1 cellular context compared by ENCODE assay signal in the genomic region with DNA sequence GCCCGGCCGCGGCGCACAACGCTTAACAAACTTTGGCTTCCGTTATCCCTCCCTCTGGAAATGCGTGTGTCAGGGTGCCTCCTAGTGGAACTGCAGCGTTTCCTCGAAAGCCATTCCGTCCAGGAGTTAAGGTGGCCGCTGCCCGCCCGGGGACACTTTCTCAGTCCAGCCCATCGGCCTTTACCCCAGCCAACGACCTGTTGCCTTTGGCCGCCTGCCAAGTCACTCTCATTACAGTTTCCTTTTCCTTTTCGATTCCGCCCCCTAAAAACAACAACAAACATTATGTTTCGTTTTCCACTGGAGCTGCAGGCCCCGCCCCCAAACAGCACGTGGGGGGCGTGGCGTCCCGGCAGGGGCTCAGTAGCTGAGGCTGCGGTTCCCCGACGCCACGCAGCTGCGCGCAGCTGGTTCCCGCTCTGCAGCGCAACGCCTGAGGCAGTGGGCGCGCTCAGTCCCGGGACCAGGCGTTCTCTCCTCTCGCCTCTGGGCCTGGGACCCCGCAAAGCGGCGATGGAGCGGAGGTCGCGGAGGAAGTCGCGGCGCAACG.
TF ChIP-seq lines count a peak whose summit lies in the region.

A gene (plus strand): TSS at position 363 of the 550 bp plus-strand sequence. CDS start 151 bp downstream, at position 514.

TF ChIP-seq in H1, 55 proteins besides CTCF, POLR2A, EP300 and RAD21 (continued from another document):
- TF ChIP-seq SP4 (IDR thresholded peaks at IDR 0.05; ENCODE audit: low read length) (0 out of 2 replicates have a peak, but pooled peaks have one; percentile 47), SP1 (IDR thresholded peaks at IDR 0.05; ENCODE audit: low read depth, low read length) (no peak), SAP30 (IDR thresholded peaks at IDR 0.05; ENCODE audit: insufficient read depth, insufficient replicate concordance, low read length) (peak; percentile 31), HDAC2 (IDR thresholded peaks at IDR 0.05; ENCODE audit: borderline replicate concordance in 1 of 2, low read depth in 2 of 2, low read length in 2 of 2) (no peak), RXRA (IDR thresholded peaks at IDR 0.05; ENCODE audit: insufficient read depth, low read depth, low read length) (no peak), JUND (IDR thresholded peaks at IDR 0.05; ENCODE audit: low read length) (peak; percentile 57; the same call in 1 of the 2 replicates), TEAD4 (IDR thresholded peaks at IDR 0.05; ENCODE audit: low read depth, low read length) (0 out of 2 replicates have a peak, but pooled peaks have one; percentile 20), JUN (IDR thresholded peaks at IDR 0.05; ENCODE audit: low read depth, low read length) (no peak), CEBPB (IDR thresholded peaks at IDR 0.05; ENCODE audit: low read depth, low read length) (no peak), CHD1 (IDR thresholded peaks at IDR 0.05; ENCODE audit: low read depth, low read length) (no peak), CREB1 (IDR thresholded peaks at IDR 0.05) (peak; percentile 50), YY1 (IDR thresholded peaks at IDR 0.05; ENCODE audit: low read depth, low read length) (peak; percentile 64), SIN3A (conservative IDR thresholded peaks at IDR 0.05 in 1 of 2, IDR thresholded peaks at IDR 0.05 in 1 of 2; ENCODE audit: low read depth in 1 of 2, low read length in 2 of 2) (peak in 1 of 2 experiments; percentile 34; a peak in 1 of 4 replicates)
- TF ChIP-seq, protein P1, sequence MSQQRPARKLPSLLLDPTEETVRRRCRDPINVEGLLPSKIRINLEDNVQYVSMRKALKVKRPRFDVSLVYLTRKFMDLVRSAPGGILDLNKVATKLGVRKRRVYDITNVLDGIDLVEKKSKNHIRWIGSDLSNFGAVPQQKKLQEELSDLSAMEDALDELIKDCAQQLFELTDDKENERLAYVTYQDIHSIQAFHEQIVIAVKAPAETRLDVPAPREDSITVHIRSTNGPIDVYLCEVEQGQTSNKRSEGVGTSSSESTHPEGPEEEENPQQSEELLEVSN (IDR thresholded peaks at IDR 0.05) = peak; percentile 93
- TF ChIP-seq, protein P2, sequence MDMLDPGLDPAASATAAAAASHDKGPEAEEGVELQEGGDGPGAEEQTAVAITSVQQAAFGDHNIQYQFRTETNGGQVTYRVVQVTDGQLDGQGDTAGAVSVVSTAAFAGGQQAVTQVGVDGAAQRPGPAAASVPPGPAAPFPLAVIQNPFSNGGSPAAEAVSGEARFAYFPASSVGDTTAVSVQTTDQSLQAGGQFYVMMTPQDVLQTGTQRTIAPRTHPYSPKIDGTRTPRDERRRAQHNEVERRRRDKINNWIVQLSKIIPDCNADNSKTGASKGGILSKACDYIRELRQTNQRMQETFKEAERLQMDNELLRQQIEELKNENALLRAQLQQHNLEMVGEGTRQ (IDR thresholded peaks at IDR 0.05; ENCODE audit: low read length) = peak; percentile 76
- TF ChIP-seq, protein P3, sequence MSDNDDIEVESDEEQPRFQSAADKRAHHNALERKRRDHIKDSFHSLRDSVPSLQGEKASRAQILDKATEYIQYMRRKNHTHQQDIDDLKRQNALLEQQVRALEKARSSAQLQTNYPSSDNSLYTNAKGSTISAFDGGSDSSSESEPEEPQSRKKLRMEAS (IDR thresholded peaks at IDR 0.05) = peak; percentile 95
